In the genomic region with DNA sequence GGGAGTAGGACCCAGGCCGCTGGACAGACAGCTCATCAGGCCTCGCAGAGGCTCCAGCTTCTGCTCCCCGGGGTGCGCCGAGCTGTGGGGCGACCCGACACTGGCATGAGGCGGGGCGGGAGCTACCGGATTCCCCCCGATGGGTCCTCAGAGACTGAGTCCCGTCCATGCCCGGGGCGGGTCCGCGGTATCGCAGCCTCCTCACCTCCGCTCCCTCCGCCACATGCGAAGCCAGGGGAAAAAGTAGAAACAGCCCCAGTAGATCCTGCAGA, we compare ENCODE assay signal across 8 cellular contexts. TPM values are rescaled to one million over a fixed set of nuclear protein-coding genes. Genes with fewer than 3 reads are reported as not detected.
DNase-seq lines count a peak whose midpoint lies in the region; ATAC-seq, FAIRE-seq and TF ChIP-seq lines count a peak whose summit lies in the region.

No MANE protein-coding gene starts in this region.

- no peak for TF ChIP-seq RAD21 in H1 (IDR thresholded peaks at IDR 0.05 in 1 of 2, conservative IDR thresholded peaks at IDR 0.05 in 1 of 2; ENCODE audit: low read depth in 2 of 2, low read length in 2 of 2)

- no peak overlapping the region for H3K27ac ChIP-seq in H1 (ENCODE audit: low read depth, low read length)
- no peak overlapping the region for H3K27ac ChIP-seq in trophoblast cell (ENCODE audit: low read depth, low read length)

- H2AFZ ChIP-seq in H1 (ENCODE audit: low read length) (no peak overlapping the region), trophoblast cell (ENCODE audit: insufficient read depth, low read length, poor library complexity) (peak overlapping the region; percentile 38)

- no peak overlapping the region for H3K14ac ChIP-seq in H1 (ENCODE audit: insufficient read length)
- peak overlapping the region; percentile 71 for H3K14ac ChIP-seq in trophoblast cell (ENCODE audit: low read length)

- H3K27me3 Mint-ChIP-seq in activated CD4-positive, alpha-beta T cell treated with anti-CD3 and anti-CD28 coated beads for 36 hours, result no peaks in the 10 kb centered on the region

- H3K79me1 ChIP-seq in H1 (ENCODE audit: low read depth, low read length) (no peaks in the 10 kb centered on the region), trophoblast cell (ENCODE audit: low read length) (peaks cover 8% of the 10 kb centered on the region)

- CTCF ChIA-PET in activated CD4-positive, alpha-beta T cell treated with anti-CD3 and anti-CD28 coated beads for 36 hours (lab: Charles Lee), result interaction anchor here (0.6 to 3.1 kb wide), 13 partner anchors 14 to 1529 kb away, joined by 3 to 23 read pairs (median 3); partner anchors contain the start of genes DCTN3, FANCG, GALT and IL11RA
- CTCF ChIA-PET in H1 (lab: Charles Lee; ENCODE audit: partially characterized antibody), result interaction anchor here (0.6 to 15.2 kb wide), 13 partner anchors 9 to 722 kb away, joined by 3 to 277 read pairs (median 6); partner anchors contain the start of genes DCTN3, GALT, IL11RA and SIGMAR1

- H2BK5ac ChIP-seq in H1 (ENCODE audit: low read depth, low read length), result no peak overlapping the region
- no peak overlapping the region for H2BK5ac ChIP-seq in trophoblast cell (ENCODE audit: low read depth, low read length, poor library complexity)

- 3% methylated on average over 19 of the region's 20 CpGs; no CpG with 5 or more reads in 1 of the 2 experiments for WGBS in H1 (ENCODE audit: extremely low coverage in 1 of 2, insufficient coverage in 1 of 2, insufficient read length in 1 of 2, insufficient replicate concordance in 2 of 2, low coverage in 1 of 2, low lambda C conversion rate in 2 of 2, missing lambda C conversion rate in 1 of 2), 2 experiments
- no CpG with 5 or more reads among the region's 20 CpGs for WGBS in trophoblast cell (ENCODE audit: extremely low coverage, insufficient coverage, insufficient read length)

- peaks cover 0 to 4% (median 2%) of the 10 kb centered on the region in 4 experiments; a peak in 2 of 7 replicates for H3K4me1 ChIP-seq in H1 (replicated peaks in 1 of 4; ENCODE audit: control insufficient read depth in 3 of 4, insufficient read depth in 4 of 4, low read length in 3 of 4)
- peaks cover 5 to 10% of the 10 kb centered on the region in 2 experiments for H3K4me1 ChIP-seq in trophoblast cell (ENCODE audit: control insufficient read depth in 1 of 2, insufficient read depth in 2 of 2, low read length in 2 of 2)

- TF ChIP-seq POLR2A in H1 (IDR thresholded peaks at IDR 0.05; ENCODE audit: control extremely low read depth in 1 of 2, low read depth in 2 of 2, low read length in 2 of 2), result no peak; a peak in 1 of 3 replicates

- H3K9ac ChIP-seq in H1 (replicated peaks in 1 of 4; ENCODE audit: extremely low read depth in 1 of 4, low read depth in 3 of 4, low read length in 3 of 4) (no peak overlapping the region; a peak in 1 of 7 replicates), trophoblast cell (ENCODE audit: low read length) (no peak overlapping the region)

- H2BK20ac ChIP-seq in H1 (ENCODE audit: low read length), result no peak overlapping the region

- H3K9me3 Mint-ChIP-seq in activated CD4-positive, alpha-beta T cell treated with anti-CD3 and anti-CD28 coated beads for 36 hours (ENCODE audit: low read depth), result peaks cover 12% of the 10 kb centered on the region

- H4K8ac ChIP-seq in H1 (ENCODE audit: extremely low read depth, insufficient read depth, low read length) (no peak overlapping the region), trophoblast cell (ENCODE audit: low read depth, low read length) (peak overlapping the region; percentile 18)

- H3K18ac ChIP-seq in H1 (ENCODE audit: extremely low read depth, low read length) (no peak overlapping the region), trophoblast cell (ENCODE audit: low read length) (no peak overlapping the region)

- no peak overlapping the region for H4K91ac ChIP-seq in H1 (replicated peaks; ENCODE audit: insufficient read length, low read length)
- peak overlapping the region; percentile 30 for H4K91ac ChIP-seq in trophoblast cell (ENCODE audit: low read depth, low read length)

- peaks cover 9% of the 10 kb centered on the region for H3K23me2 ChIP-seq in H1 (ENCODE audit: low read depth, low read length)

- TF ChIP-seq CTCF in H1 (IDR thresholded peaks at IDR 0.05; ENCODE audit: control extremely low read depth in 1 of 3, insufficient read depth in 1 of 3, low read depth in 1 of 3, low read length in 3 of 3), result no peak

- H4K12ac ChIP-seq in trophoblast cell (ENCODE audit: low read depth, low read length), result peak overlapping the region; percentile 32

- H3K4ac ChIP-seq in H1 (replicated peaks; ENCODE audit: insufficient read length, low read depth, low read length) (no peak overlapping the region), trophoblast cell (ENCODE audit: low read depth, low read length) (no peak overlapping the region)

- H3K56ac ChIP-seq in H1 (replicated peaks; ENCODE audit: insufficient read length, low read depth, low read length), result no peak overlapping the region

- ATAC-seq in activated CD4-positive, alpha-beta T cell treated with anti-CD3 and anti-CD28 coated beads for 36 hours, result peak; percentile 17

- H4K20me1 ChIP-seq in H1 (replicated peaks in 1 of 2; ENCODE audit: control insufficient read depth in 1 of 2, insufficient read depth in 2 of 2, low read length in 2 of 2), result peaks cover 0 to 2% of the 10 kb centered on the region in 2 experiments

- peaks cover 33% of the 10 kb centered on the region for H3K4me1 Mint-ChIP-seq in activated CD4-positive, alpha-beta T cell treated with anti-CD3 and anti-CD28 coated beads for 36 hours

- H4K5ac ChIP-seq in H1 (ENCODE audit: insufficient read length, low read depth, low read length), result no peak overlapping the region

- peak overlapping the region; percentile 37 for H3K4me3 ChIP-seq in Jurkat, Clone E6-1 (ENCODE audit: low read length)
- H3K4me3 ChIP-seq in H1 (ENCODE audit: extremely low read depth in 1 of 4, insufficient read depth in 2 of 4, low read depth in 3 of 4, low read length in 4 of 4), result peak overlapping the region; percentile 59 to 81 (median 78)
- H3K4me3 ChIP-seq in trophoblast cell (ENCODE audit: low read depth, low read length), result peak overlapping the region; percentile 56

- peak overlapping the region; percentile 77 for H3K4me3 Mint-ChIP-seq in activated CD4-positive, alpha-beta T cell treated with anti-CD3 and anti-CD28 coated beads for 36 hours

- no peak overlapping the region for H2BK15ac ChIP-seq in H1 (ENCODE audit: low read length)

- H2BK12ac ChIP-seq in H1 (ENCODE audit: low read depth, low read length) (no peak overlapping the region), trophoblast cell (ENCODE audit: low read length) (no peak overlapping the region)

- H2AK5ac ChIP-seq in H1 (ENCODE audit: low read depth, low read length) (no peak overlapping the region), trophoblast cell (ENCODE audit: low read length) (peak overlapping the region; percentile 67)

- H3K4me2 ChIP-seq in H1 (ENCODE audit: insufficient read depth in 1 of 2, low read depth in 2 of 2, low read length in 2 of 2) (peak overlapping the region; percentile 85 to 98), trophoblast cell (ENCODE audit: low read length) (peak overlapping the region; percentile 94)

- FAIRE-seq in H1 (lab: Jason Lieb, UNC), result no peak

- H3K36me3 ChIP-seq in H1 (ENCODE audit: control insufficient read depth in 2 of 4, insufficient read depth in 4 of 4, low read length in 3 of 4) (peaks cover 0 to 5% (median 0%) of the 10 kb centered on the region in 4 experiments; a peak in 3 of 8 replicates), trophoblast cell (ENCODE audit: control insufficient read depth in 1 of 2, insufficient read depth in 2 of 2, low read length in 2 of 2) (peaks cover 3 to 10% of the 10 kb centered on the region in 2 experiments)

- H3K36me3 Mint-ChIP-seq in activated CD4-positive, alpha-beta T cell treated with anti-CD3 and anti-CD28 coated beads for 36 hours (ENCODE audit: low read depth), result peaks cover 19% of the 10 kb centered on the region

- H2BK120ac ChIP-seq in H1 (replicated peaks; ENCODE audit: low read depth, low read length) (no peak overlapping the region), trophoblast cell (ENCODE audit: insufficient read depth, low read length, poor library complexity) (no peak overlapping the region)

- H3K79me2 ChIP-seq in H1 (ENCODE audit: control insufficient read depth in 1 of 2, insufficient read depth in 2 of 2, low read length in 2 of 2) (peaks cover 0 to 8% of the 10 kb centered on the region in 2 experiments; a peak in 1 of 4 replicates), trophoblast cell (ENCODE audit: control insufficient read depth, insufficient read depth, low read length, poor library complexity) (peaks cover 5% of the 10 kb centered on the region)

- peaks cover 3 to 5% of the 10 kb centered on the region in 2 experiments; a peak in 1 of 4 replicates for H3K9me3 ChIP-seq in H1 (ENCODE audit: insufficient read depth in 2 of 2, low read depth in 1 of 2, low read length in 1 of 2)
- peaks cover 4% of the 10 kb centered on the region for H3K9me3 ChIP-seq in trophoblast cell (ENCODE audit: insufficient read depth, low read depth, low read length)

- H3K23ac ChIP-seq in H1 (ENCODE audit: insufficient read length), result no peak overlapping the region
- H3K23ac ChIP-seq in trophoblast cell (ENCODE audit: low read length), result no peak overlapping the region

- H3K27me3 ChIP-seq in H1 (replicated peaks in 1 of 4; ENCODE audit: control insufficient read depth in 3 of 4, extremely low read depth in 1 of 4, insufficient read depth in 3 of 4, low read length in 3 of 4) (peaks cover 0 to 5% (median 0%) of the 10 kb centered on the region in 4 experiments; a peak in 2 of 7 replicates), trophoblast cell (ENCODE audit: insufficient read depth, low read length) (no peaks in the 10 kb centered on the region)

- POLR2A ChIA-PET in activated CD4-positive, alpha-beta T cell treated with anti-CD3 and anti-CD28 coated beads for 36 hours (lab: Charles Lee), result interaction anchor here (0.9 kb wide), 1 partner anchor 28 kb away, joined by 3 read pairs; the partner anchor contains the start of gene SIGMAR1
- POLR2A ChIA-PET in H1 (lab: Charles Lee; ENCODE audit: partially characterized antibody), result interaction anchor here (0.8 to 7.7 kb wide), 5 partner anchors 9 to 30 kb away, joined by 4 to 92 read pairs (median 8); partner anchors contain the start of genes GALT, IL11RA and SIGMAR1

- DNase-seq in activated CD4-positive, alpha-beta T cell treated with anti-CD3 and anti-CD28 coated beads for 36 hours, result no peak
- DNase-seq in activated CD4-positive, alpha-beta T cell treated with anti-CD3 and anti-CD28 coated beads for 4 hours, result no peak
- DNase-seq in Jurkat, Clone E6-1 (ENCODE audit: low read depth, low spot score), result no peak
- DNase-seq in H1 (ENCODE audit: low read depth in 1 of 2, low spot score in 2 of 2) (no peak), trophoblast cell (no peak), HPDE6-E6E7 (ENCODE audit: extremely low spot score) (no peak), hippocampal formation (lab: John Stamatoyannopoulos, UW) (no peak), cortex of kidney (lab: John Stamatoyannopoulos, UW) (no peak)

- intact Hi-C loops in activated CD4-positive, alpha-beta T cell treated with anti-CD3 and anti-CD28 coated beads for 36 hours (cut with DNase I, micrococcal nuclease), result loop anchor here (1.0 to 10.0 kb wide), 14 partner anchors 19 to 1150 kb away; partner anchors contain the start of genes DNAI1 (in 2 of the 2), FAM219A (in 2 of the 2), GALT (in 2 of the 2) and DNAJB5 (in 1 of the 2)

- peak overlapping the region; percentile 87 for H3K27ac Mint-ChIP-seq in activated CD4-positive, alpha-beta T cell treated with anti-CD3 and anti-CD28 coated beads for 36 hours

- TF ChIP-seq EP300 in H1 (IDR thresholded peaks at IDR 0.05; ENCODE audit: borderline replicate concordance in 1 of 2, low read depth in 2 of 2, low read length in 2 of 2), result no peak

RNA-seq across cellular contexts. Expression of gene CCL27, which starts 2.6 kb away (rescaled TPM):
- total RNA-seq in activated CD4-positive, alpha-beta T cell treated with anti-CD3 and anti-CD28 coated beads for 36 hours, result under 1 TPM in 1 of 2 experiments, not detected in 1; 0.23 TPM
- polyA plus RNA-seq in Jurkat, Clone E6-1 (2012; ENCODE audit: insufficient read depth, insufficient read length), result not detected
- not detected in 2 replicates for total RNA-seq in H1 (2021; fragmentation: NEBNext Ultra II Directional; extraction: Animal tissue kit (Norgen Biotek cat#: 25700))
- 0.28 and 0.42 TPM in 2 replicates for polyA plus RNA-seq in H1 (2011; rRNA removed)
- polyA plus RNA-seq in H1 (2011; cell fraction: cytosol; rRNA removed), result 0.35 TPM
- polyA plus RNA-seq in H1 (2011; cell fraction: nucleus; rRNA removed), result 0.33 TPM
- 0.29 to 0.83 TPM (median 0.34 TPM) in 3 of 4 replicates, not detected in the other for polyA plus RNA-seq in H1 (2012, experiment 1 of 2)
- 0.37 TPM for polyA plus RNA-seq in H1 (2012, experiment 2 of 2)
- 0.20 TPM for polyA plus RNA-seq in H1 (2013, experiment 1 of 2)
- 0.31 TPM for polyA plus RNA-seq in H1 (2013, experiment 2 of 2)
- polyA minus RNA-seq in H1 (2011; rRNA and poly(A)+ RNA removed), result not detected in 2 replicates
- polyA minus RNA-seq in H1 (2011; cell fraction: cytosol; rRNA and poly(A)+ RNA removed), result not detected
- polyA minus RNA-seq in H1 (2011; cell fraction: nucleus; rRNA and poly(A)+ RNA removed), result not detected
- polyA plus RNA-seq in trophoblast cell (2013), result 0.19 and 0.33 TPM in 2 replicates

RNA-seq across cellular contexts. Expression of gene IL11RA, which starts 13.1 kb away (rescaled TPM):
- 10 to 100 TPM; 18.3 to 21.3 TPM for total RNA-seq in activated CD4-positive, alpha-beta T cell treated with anti-CD3 and anti-CD28 coated beads for 36 hours
- polyA plus RNA-seq in Jurkat, Clone E6-1 (2012; ENCODE audit: insufficient read depth, insufficient read length), result 21.0 TPM
- 5.1 and 5.5 TPM in 2 replicates for total RNA-seq in H1 (2021; fragmentation: NEBNext Ultra II Directional; extraction: Animal tissue kit (Norgen Biotek cat#: 25700))
- polyA plus RNA-seq in H1 (2011; rRNA removed), result 9.1 and 10.5 TPM in 2 replicates
- 8.9 TPM for polyA plus RNA-seq in H1 (2011; cell fraction: cytosol; rRNA removed)
- 43.0 TPM for polyA plus RNA-seq in H1 (2011; cell fraction: nucleus; rRNA removed)
- polyA plus RNA-seq in H1 (2012, experiment 1 of 2), result 6.4 to 10.1 TPM (median 8.2 TPM) in 4 replicates
- 2.6 TPM for polyA plus RNA-seq in H1 (2012, experiment 2 of 2)
- 3.8 TPM for polyA plus RNA-seq in H1 (2013, experiment 1 of 2)
- 3.9 TPM for polyA plus RNA-seq in H1 (2013, experiment 2 of 2)
- polyA minus RNA-seq in H1 (2011; rRNA and poly(A)+ RNA removed), result 2.6 and 3.1 TPM in 2 replicates
- 3.6 TPM for polyA minus RNA-seq in H1 (2011; cell fraction: cytosol; rRNA and poly(A)+ RNA removed)
- 12.8 TPM for polyA minus RNA-seq in H1 (2011; cell fraction: nucleus; rRNA and poly(A)+ RNA removed)
- 6.6 and 7.0 TPM in 2 replicates for polyA plus RNA-seq in trophoblast cell (2013)

RNA-seq across cellular contexts. Expression of gene GALT, which starts 18.6 kb away (rescaled TPM):
- total RNA-seq in activated CD4-positive, alpha-beta T cell treated with anti-CD3 and anti-CD28 coated beads for 36 hours, result 10 to 100 TPM; 45.1 to 53.9 TPM
- 41.6 TPM for polyA plus RNA-seq in Jurkat, Clone E6-1 (2012; ENCODE audit: insufficient read depth, insufficient read length)
- total RNA-seq in H1 (2021; fragmentation: NEBNext Ultra II Directional; extraction: Animal tissue kit (Norgen Biotek cat#: 25700)), result 21.1 and 21.9 TPM in 2 replicates
- polyA plus RNA-seq in H1 (2011; rRNA removed), result 50.4 and 50.6 TPM in 2 replicates
- 36.6 TPM for polyA plus RNA-seq in H1 (2011; cell fraction: cytosol; rRNA removed)
- polyA plus RNA-seq in H1 (2011; cell fraction: nucleus; rRNA removed), result 207 TPM
- polyA plus RNA-seq in H1 (2012, experiment 1 of 2), result 24.2 to 37.4 TPM (median 30.3 TPM) in 4 replicates
- 24.6 TPM for polyA plus RNA-seq in H1 (2012, experiment 2 of 2)
- 19.9 TPM for polyA plus RNA-seq in H1 (2013, experiment 1 of 2)
- 19.2 TPM for polyA plus RNA-seq in H1 (2013, experiment 2 of 2)
- 25.3 and 28.2 TPM in 2 replicates for polyA minus RNA-seq in H1 (2011; rRNA and poly(A)+ RNA removed)
- 8.4 TPM for polyA minus RNA-seq in H1 (2011; cell fraction: cytosol; rRNA and poly(A)+ RNA removed)
- polyA minus RNA-seq in H1 (2011; cell fraction: nucleus; rRNA and poly(A)+ RNA removed), result 73.8 TPM
- 27.5 and 27.6 TPM in 2 replicates for polyA plus RNA-seq in trophoblast cell (2013)

RNA-seq across cellular contexts. Expression of gene CCL19, which starts 26.0 kb away (rescaled TPM):
- under 1 TPM; 0.30 to 0.66 TPM for total RNA-seq in activated CD4-positive, alpha-beta T cell treated with anti-CD3 and anti-CD28 coated beads for 36 hours
- not detected for polyA plus RNA-seq in Jurkat, Clone E6-1 (2012; ENCODE audit: insufficient read depth, insufficient read length)
- not detected in 2 replicates for total RNA-seq in H1 (2021; fragmentation: NEBNext Ultra II Directional; extraction: Animal tissue kit (Norgen Biotek cat#: 25700))
- polyA plus RNA-seq in H1 (2011; rRNA removed), result not detected in 2 replicates
- polyA plus RNA-seq in H1 (2011; cell fraction: cytosol; rRNA removed), result not detected
- not detected for polyA plus RNA-seq in H1 (2011; cell fraction: nucleus; rRNA removed)
- not detected in 4 replicates for polyA plus RNA-seq in H1 (2012, experiment 1 of 2)
- not detected for polyA plus RNA-seq in H1 (2012, experiment 2 of 2)
- polyA plus RNA-seq in H1 (2013, experiment 1 of 2), result not detected
- polyA plus RNA-seq in H1 (2013, experiment 2 of 2), result not detected
- not detected in 2 replicates for polyA minus RNA-seq in H1 (2011; rRNA and poly(A)+ RNA removed)
- polyA minus RNA-seq in H1 (2011; cell fraction: cytosol; rRNA and poly(A)+ RNA removed), result not detected
- not detected for polyA minus RNA-seq in H1 (2011; cell fraction: nucleus; rRNA and poly(A)+ RNA removed)
- polyA plus RNA-seq in trophoblast cell (2013), result not detected in 2 replicates

RNA-seq across cellular contexts. Expression of gene SIGMAR1, which starts 27.5 kb away (rescaled TPM):
- total RNA-seq in activated CD4-positive, alpha-beta T cell treated with anti-CD3 and anti-CD28 coated beads for 36 hours, result 10 to 100 TPM; 63.6 to 68.0 TPM
- 183 TPM for polyA plus RNA-seq in Jurkat, Clone E6-1 (2012; ENCODE audit: insufficient read depth, insufficient read length)
- 84.2 and 86.8 TPM in 2 replicates for total RNA-seq in H1 (2021; fragmentation: NEBNext Ultra II Directional; extraction: Animal tissue kit (Norgen Biotek cat#: 25700))
- 134 and 169 TPM in 2 replicates for polyA plus RNA-seq in H1 (2011; rRNA removed)
- 106 TPM for polyA plus RNA-seq in H1 (2011; cell fraction: cytosol; rRNA removed)
- 96.3 TPM for polyA plus RNA-seq in H1 (2011; cell fraction: nucleus; rRNA removed)
- 93.0 to 157 TPM (median 138 TPM) in 4 replicates for polyA plus RNA-seq in H1 (2012, experiment 1 of 2)
- 125 TPM for polyA plus RNA-seq in H1 (2012, experiment 2 of 2)
- polyA plus RNA-seq in H1 (2013, experiment 1 of 2), result 118 TPM
- 156 TPM for polyA plus RNA-seq in H1 (2013, experiment 2 of 2)
- polyA minus RNA-seq in H1 (2011; rRNA and poly(A)+ RNA removed), result 76.9 and 81.2 TPM in 2 replicates
- polyA minus RNA-seq in H1 (2011; cell fraction: cytosol; rRNA and poly(A)+ RNA removed), result 57.5 TPM
- polyA minus RNA-seq in H1 (2011; cell fraction: nucleus; rRNA and poly(A)+ RNA removed), result 59.4 TPM
- 31.0 and 33.6 TPM in 2 replicates for polyA plus RNA-seq in trophoblast cell (2013)
